Comparison of ENCODE assay signal across 10 cellular contexts in the genomic region with DNA sequence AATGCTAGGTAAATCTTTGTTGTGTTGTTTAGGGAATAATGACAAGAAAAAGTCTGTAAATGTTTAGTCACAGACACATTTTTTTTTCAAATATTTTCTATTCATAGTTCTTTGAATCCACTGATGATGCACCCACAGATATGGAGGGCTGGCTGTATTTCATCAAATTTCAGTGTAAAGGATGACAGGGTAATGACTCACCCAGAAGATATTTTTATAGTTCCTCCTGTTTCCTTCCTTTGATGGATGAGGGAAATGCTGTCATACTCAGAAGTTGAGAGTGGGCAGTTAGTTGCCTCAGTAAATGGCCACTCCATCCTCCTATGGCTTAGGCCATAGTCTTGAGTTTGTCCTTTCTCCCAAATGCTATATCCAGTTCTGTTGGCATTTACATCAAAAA.
DNase-seq lines count a peak whose midpoint lies in the region; ATAC-seq and TF ChIP-seq lines count a peak whose summit lies in the region.
"Had no signal": no experiment of that assay in that cellular context is flagged by ENCODE, and none has a peak within 500 bp of the region (broad histone marks: within the 10 kb centered on the region; RNA-seq: fewer than 3 reads in every experiment).

No MANE protein-coding gene starts in this region.

- no peak overlapping the region for H3K4me3 ChIP-seq in right atrium auricular region

- no peaks in the 10 kb centered on the region for H3K27me3 Mint-ChIP-seq in type B pancreatic cell

- no peaks in the 10 kb centered on the region for H3K36me3 ChIP-seq in right atrium auricular region

- H3K9me3 Mint-ChIP-seq in type B pancreatic cell, result peaks cover 5% of the 10 kb centered on the region
- H3K9me3 Mint-ChIP-seq: endodermal cell had no signal

- DNase-seq in Right ventricle myocardium superior, result no peak
- no peak for DNase-seq in right atrium auricular region (ENCODE audit: low spot score)
- DNase-seq in SK-MEL-5 (ENCODE audit: low read depth, low spot score), result peak; percentile 39
- peak; percentile 56 for DNase-seq in fibroblast of the conjunctiva (ENCODE audit: low read depth)
- no peak for DNase-seq in type B pancreatic cell (ENCODE audit: extremely low spot score, unreplicated experiment)
- no peak for DNase-seq in NCI-H748 treated with DMSO at 0.1 percent for 48 hours (lab: John Stamatoyannopoulos, UW)
- no peak for DNase-seq in activated CD4-positive, alpha-beta T cell treated with anti-CD3 and anti-CD28 coated beads for 48 hours
- DNase-seq: endodermal cell, posterior cingulate gyrus had no signal

- in situ Hi-C loops in SK-MEL-5 (cut with HindIII; ENCODE audit: low pct_unique_long_range_greater_than_20kb, low sequenced_read_pairs), result no loop called here

- H3K27ac Mint-ChIP-seq in type B pancreatic cell, result peak overlapping the region; percentile 44
- H3K27ac Mint-ChIP-seq: endodermal cell had no signal

- no peak overlapping the region for H3K27ac ChIP-seq in right atrium auricular region

- ATAC-seq in Right ventricle myocardium superior (ENCODE audit: poor library complexity) (peak; percentile 32), HG02678 (IDR thresholded peaks at IDR 0.05; ENCODE audit: unreplicated experiment) (no peak)

- peaks cover 23% of the 10 kb centered on the region for H3K36me3 Mint-ChIP-seq in type B pancreatic cell

- no peak overlapping the region for H3K4me3 Mint-ChIP-seq in type B pancreatic cell
- H3K4me3 Mint-ChIP-seq: endodermal cell had no signal

- H3K9me3 ChIP-seq in right atrium auricular region, result no peaks in the 10 kb centered on the region

- no peaks in the 10 kb centered on the region for H3K27me3 ChIP-seq in right atrium auricular region

- intact Hi-C loops in Right ventricle myocardium superior (cut with DNase I), result no loop called here

- H3K4me1 ChIP-seq in right atrium auricular region, result peaks cover 0 to 55% of the 10 kb centered on the region in 2 donors

- TF ChIP-seq CTCF in right atrium auricular region (IDR thresholded peaks at IDR 0.05) (no peak), type B pancreatic cell (conservative IDR thresholded peaks at IDR 0.05) (no peak)

- peaks cover 5% of the 10 kb centered on the region for H3K4me1 Mint-ChIP-seq in type B pancreatic cell (ENCODE audit: unreplicated experiment)

Comparison
In these comparisons a context has a peak if more than half of its experiments do, and no peak if none do; other contexts are left out.
1. DNase-seq: peak in SK-MEL-5 (single experiment) and fibroblast of the conjunctiva (single experiment); none in Right ventricle myocardium superior (single experiment), right atrium auricular region (single experiment), type B pancreatic cell (single experiment), NCI-H748 treated with DMSO at 0.1 percent for 48 hours (single experiment) and activated CD4-positive, alpha-beta T cell treated with anti-CD3 and anti-CD28 coated beads for 48 hours (single experiment).